Comparison of ENCODE assay signal across 8 cellular contexts in the genomic region with DNA sequence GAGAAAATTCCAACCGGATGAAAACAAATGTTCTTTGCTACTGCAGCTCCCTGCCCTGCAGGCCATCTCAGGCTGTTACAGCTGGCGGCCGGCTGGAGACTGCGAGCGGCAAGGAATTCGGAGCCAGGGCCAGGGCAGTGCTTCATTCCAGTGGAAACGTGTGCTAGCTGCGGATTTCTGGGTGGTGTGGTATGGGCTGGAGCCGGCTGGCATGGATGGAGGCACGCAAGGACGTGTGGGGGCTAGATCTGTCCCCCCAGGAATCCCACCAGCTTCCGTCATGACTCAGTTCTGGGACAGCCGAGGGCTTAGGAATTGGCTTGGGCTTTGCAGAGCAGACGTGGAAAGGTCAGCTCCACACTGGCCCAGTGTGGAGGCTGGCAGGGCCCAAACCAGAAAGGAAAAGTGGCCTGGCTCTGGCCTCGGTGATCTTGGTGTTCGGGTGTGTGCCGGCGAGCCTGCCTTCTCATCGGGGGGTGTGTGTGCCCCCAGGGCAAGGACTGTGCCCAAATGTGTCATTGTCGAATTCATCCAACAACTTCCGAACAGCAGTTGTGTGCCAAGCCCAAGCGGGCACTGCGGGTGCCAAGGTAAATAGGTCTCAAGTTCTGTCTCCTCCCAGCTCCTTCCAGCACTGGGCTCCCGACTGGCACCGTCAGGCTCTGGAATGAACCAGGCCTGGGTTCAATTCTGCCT. TPM values are rescaled to one million over a fixed set of nuclear protein-coding genes. Genes with fewer than 3 reads are reported as not detected.
DNase-seq lines count a peak whose midpoint lies in the region; TF ChIP-seq lines count a peak whose summit lies in the region.

No MANE protein-coding gene starts in this region.

- H3K27ac ChIP-seq in RWPE1, result peak overlapping the region; percentile 100
- no peak overlapping the region for H3K27ac ChIP-seq in OCI-LY7 (ENCODE audit: low read depth, low read length, poor library complexity, severe bottlenecking)

- CTCF ChIA-PET in RWPE1 (lab: Yijun Ruan, JAX), result interaction anchor here (0.6 kb wide), 1 partner anchor 22 kb away, joined by 4 read pairs; no protein-coding TSS in a partner anchor
- CTCF ChIA-PET in OCI-LY7 (lab: Charles Lee; ENCODE audit: unreplicated experiment), result interaction anchor here (0.5 kb wide), 1 partner anchor 1016 kb away, joined by 3 read pairs; no protein-coding TSS in a partner anchor

- no peaks in the 10 kb centered on the region for H3K36me3 Mint-ChIP-seq in progenitor cell of endocrine pancreas (ENCODE audit: insufficient read depth)
- H3K36me3 Mint-ChIP-seq in activated T-helper 2 cell treated with anti-CD3 and anti-CD28 coated beads, Interferon-gamma antibody, Interleukin-2, Interleukin-4, amounts not matched to agents 10 μg/mL and 5 μg/mL and 100 μg/mL, durations not matched to agents 14 hours and 24 hours and 36 hours (ENCODE audit: low read depth), result no peaks in the 10 kb centered on the region

- no peaks in the 10 kb centered on the region for H3K79me2 ChIP-seq in OCI-LY7 (ENCODE audit: insufficient read depth, low read depth, low read length)

- no peak overlapping the region for H2AFZ ChIP-seq in OCI-LY7 (ENCODE audit: low read length)

- intact Hi-C loops in activated T-helper 2 cell treated with anti-CD3 and anti-CD28 coated beads, Interferon-gamma antibody, Interleukin-2, Interleukin-4, amounts not matched to agents 10 μg/mL and 5 μg/mL and 100 μg/mL, durations not matched to agents 14 hours and 24 hours and 36 hours (cut with micrococcal nuclease), result no loop called here
- intact Hi-C loops in OCI-LY7 (cut with micrococcal nuclease; ENCODE audit: unreplicated experiment), result no loop called here

- no peak overlapping the region for H3K27ac Mint-ChIP-seq in progenitor cell of endocrine pancreas
- H3K27ac Mint-ChIP-seq in activated T-helper 2 cell treated with anti-CD3 and anti-CD28 coated beads, Interferon-gamma antibody, Interleukin-2, Interleukin-4, amounts not matched to agents 10 μg/mL and 5 μg/mL and 100 μg/mL, durations not matched to agents 14 hours and 24 hours and 36 hours, result no peak overlapping the region

- H3K4me3 Mint-ChIP-seq in progenitor cell of endocrine pancreas (ENCODE audit: low read depth), result no peak overlapping the region
- no peak overlapping the region for H3K4me3 Mint-ChIP-seq in activated T-helper 2 cell treated with anti-CD3 and anti-CD28 coated beads, Interferon-gamma antibody, Interleukin-2, Interleukin-4, amounts not matched to agents 10 μg/mL and 5 μg/mL and 100 μg/mL, durations not matched to agents 14 hours and 24 hours and 36 hours (ENCODE audit: low read depth)

- POLR2A ChIA-PET in RWPE1 (lab: Yijun Ruan, JAX; ENCODE audit: low non-redundant PET) (no interaction called here), OCI-LY7 (lab: Charles Lee) (no interaction called here)

- no peaks in the 10 kb centered on the region for H3K9me3 Mint-ChIP-seq in progenitor cell of endocrine pancreas (ENCODE audit: low read depth)
- no peaks in the 10 kb centered on the region for H3K9me3 Mint-ChIP-seq in activated T-helper 2 cell treated with anti-CD3 and anti-CD28 coated beads, Interferon-gamma antibody, Interleukin-2, Interleukin-4, amounts not matched to agents 10 μg/mL and 5 μg/mL and 100 μg/mL, durations not matched to agents 14 hours and 24 hours and 36 hours

- peaks cover 17% of the 10 kb centered on the region for H3K27me3 Mint-ChIP-seq in progenitor cell of endocrine pancreas
- peaks cover 4% of the 10 kb centered on the region for H3K27me3 Mint-ChIP-seq in activated T-helper 2 cell treated with anti-CD3 and anti-CD28 coated beads, Interferon-gamma antibody, Interleukin-2, Interleukin-4, amounts not matched to agents 10 μg/mL and 5 μg/mL and 100 μg/mL, durations not matched to agents 14 hours and 24 hours and 36 hours (ENCODE audit: low read depth)

- H3K4me2 ChIP-seq in OCI-LY7 (ENCODE audit: low read length), result no peak overlapping the region

- no peaks in the 10 kb centered on the region for H3K4me1 ChIP-seq in OCI-LY7 (ENCODE audit: insufficient read depth, low read length, poor library complexity, severe bottlenecking)

- no peaks in the 10 kb centered on the region; the same call in 1 of the 2 replicates for H4K20me1 ChIP-seq in OCI-LY7 (ENCODE audit: insufficient read depth, low read length)

- H3K36me3 ChIP-seq in OCI-LY7 (ENCODE audit: insufficient read depth, low read length), result no peaks in the 10 kb centered on the region

- TF ChIP-seq CTCF in RWPE1 (conservative IDR thresholded peaks at IDR 0.05; ENCODE audit: low read depth) (peak; percentile 44), fibroblast of pulmonary artery (IDR thresholded peaks at IDR 0.05; ENCODE audit: low read length, missing control alignments) (peak; percentile 30), progenitor cell of endocrine pancreas (IDR thresholded peaks at IDR 0.05; ENCODE audit: unreplicated experiment) (peak; percentile 13), OCI-LY7 (conservative IDR thresholded peaks at IDR 0.05; ENCODE audit: low read length) (no peak)

- DNase-seq in DMS153 (lab: John Stamatoyannopoulos, UW) (peak; percentile 17), RWPE1 (ENCODE audit: low spot score) (peak; percentile 73), fibroblast of pulmonary artery (ENCODE audit: low read depth) (peak; percentile 67), progenitor cell of endocrine pancreas (ENCODE audit: low spot score, unreplicated experiment) (no peak), LoVo (ENCODE audit: low spot score) (no peak), OCI-LY7 (ENCODE audit: low spot score) (no peak)
- no peak for DNase-seq in activated T-helper 2 cell treated with anti-CD3 and anti-CD28 coated beads, Interferon-gamma antibody, Interleukin-2, Interleukin-4, amounts not matched to agents 10 μg/mL and 5 μg/mL and 100 μg/mL, durations not matched to agents 14 hours and 24 hours and 36 hours (ENCODE audit: low spot score)
- DNase-seq in activated CD4-positive, alpha-beta T cell treated with anti-CD3 and anti-CD28 coated beads, Interleukin-2, amount 50 U/mL, for 1 hour, result no peak

- BruUV-seq in OCI-LY7 (replicated peaks; lab: Mats Ljungman, UMichigan), result no TSS peak

- H3K4me1 Mint-ChIP-seq in progenitor cell of endocrine pancreas (ENCODE audit: low read depth), result no peaks in the 10 kb centered on the region
- no peaks in the 10 kb centered on the region for H3K4me1 Mint-ChIP-seq in activated T-helper 2 cell treated with anti-CD3 and anti-CD28 coated beads, Interferon-gamma antibody, Interleukin-2, Interleukin-4, amounts not matched to agents 10 μg/mL and 5 μg/mL and 100 μg/mL, durations not matched to agents 14 hours and 24 hours and 36 hours (ENCODE audit: low read depth)

- no peak overlapping the region for H3K4me3 ChIP-seq in fibroblast of pulmonary artery (replicated peaks; ENCODE audit: low read depth, low read length)
- H3K4me3 ChIP-seq in OCI-LY7 (ENCODE audit: low read depth, low read length, poor library complexity, severe bottlenecking), result no peak overlapping the region

- no peaks in the 10 kb centered on the region for H3K9me3 ChIP-seq in OCI-LY7 (ENCODE audit: low read length)

- no peaks in the 10 kb centered on the region for H3K9me2 ChIP-seq in OCI-LY7 (ENCODE audit: insufficient read depth, low read length)

RNA-seq across cellular contexts. Expression of a gene that starts 48.1 kb away (rescaled TPM):
- total RNA-seq in progenitor cell of endocrine pancreas, result 0.29 and 0.46 TPM in 2 replicates
- total RNA-seq in activated T-helper 2 cell treated with anti-CD3 and anti-CD28 coated beads, Interferon-gamma antibody, Interleukin-2, Interleukin-4, amounts not matched to agents 10 μg/mL and 5 μg/mL and 100 μg/mL, durations not matched to agents 14 hours and 24 hours and 36 hours, result not detected in 2 replicates
- not detected in 2 replicates for total RNA-seq in OCI-LY7 (2014; rRNA removed; shearing (Covaris generic))
- not detected in 2 replicates for total RNA-seq in OCI-LY7 (2022)

Comparison
In these comparisons a context has a peak if more than half of its experiments do, and no peak if none do; other contexts are left out.
1. DNase-seq: peak in DMS153 (single experiment), RWPE1 (single experiment) and fibroblast of pulmonary artery (single experiment); none in progenitor cell of endocrine pancreas (single experiment), activated T-helper 2 cell treated with anti-CD3 and anti-CD28 coated beads, Interferon-gamma antibody, Interleukin-2, Interleukin-4, amounts not matched to agents 10 μg/mL and 5 μg/mL and 100 μg/mL, durations not matched to agents 14 hours and 24 hours and 36 hours (single experiment), LoVo (single experiment), activated CD4-positive, alpha-beta T cell treated with anti-CD3 and anti-CD28 coated beads, Interleukin-2, amount 50 U/mL, for 1 hour (single experiment) and OCI-LY7 (single experiment).